Comparison of ENCODE assay signal across 8 cellular contexts in the genomic region with DNA sequence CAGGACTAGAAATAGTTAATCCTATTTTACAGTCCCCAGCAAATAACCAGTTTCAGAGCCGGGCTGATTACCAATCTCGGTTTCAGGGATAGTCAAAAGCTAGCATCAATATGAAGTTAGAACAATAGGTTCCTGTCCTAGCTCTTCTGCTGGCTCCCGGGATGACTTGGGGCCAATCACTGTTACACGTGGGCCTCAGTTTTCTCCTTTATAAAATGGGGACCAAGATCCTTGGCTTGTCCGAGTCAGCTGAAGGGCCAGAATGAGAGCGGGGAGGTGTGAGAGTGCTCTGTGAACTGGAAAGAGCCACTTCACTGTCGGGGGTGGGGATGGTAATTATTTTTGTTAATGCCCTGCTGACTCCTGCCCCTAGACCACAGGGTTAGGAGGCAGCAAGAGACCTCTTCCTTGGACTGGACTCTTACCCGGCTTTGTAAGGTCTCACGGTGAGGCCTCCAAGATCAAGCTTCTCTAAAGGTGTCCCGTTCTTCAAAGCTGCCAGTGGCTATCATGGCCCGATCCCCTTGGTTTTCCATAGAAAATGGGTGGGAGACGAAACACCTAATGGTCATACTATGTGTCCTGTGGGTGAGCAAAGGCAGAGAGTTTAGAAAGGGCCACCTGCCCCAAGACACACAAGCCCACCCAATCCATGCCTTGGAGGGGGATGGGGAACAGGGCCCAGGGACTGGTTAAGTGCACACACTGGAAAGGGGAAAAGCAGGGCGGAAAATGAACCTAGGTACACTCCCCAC.
DNase-seq lines count a peak whose midpoint lies in the region; ATAC-seq and TF ChIP-seq lines count a peak whose summit lies in the region.

No MANE protein-coding gene starts in this region.

- ATAC-seq in HG03457 (IDR thresholded peaks at IDR 0.05; ENCODE audit: unreplicated experiment) (no peak), GM19023 (IDR thresholded peaks at IDR 0.05; ENCODE audit: unreplicated experiment) (no peak)

- no peak for TF ChIP-seq CTCF in GM12875 (IDR thresholded peaks at IDR 0.05; ENCODE audit: borderline replicate concordance, insufficient read depth, low read depth, low read length)
- TF ChIP-seq CTCF in retinal pigment epithelial cell (conservative IDR thresholded peaks at IDR 0.05; ENCODE audit: low read depth, low read length), result no peak

- DNase-seq in OCI-M1 (lab: John Stamatoyannopoulos, UW) (peak; percentile 76), erythroblast (lab: John Stamatoyannopoulos, UW) (peak; percentile 52 to 71), retinal pigment epithelial cell (ENCODE audit: low read depth) (no peak), ecto neural progenitor cell (ENCODE audit: low spot score) (no peak), SHP77 treated with DMSO at 0.1 percent for 48 hours (lab: John Stamatoyannopoulos, UW) (no peak)

- H3K4me3 ChIP-seq in GM12875 (ENCODE audit: low read depth, low read length), result peak overlapping the region; percentile 85
- peak overlapping the region; percentile 73 for H3K4me3 ChIP-seq in retinal pigment epithelial cell (ENCODE audit: low read length)

- TF ChIP-seq POLR2A in erythroblast (IDR thresholded peaks at IDR 0.05; ENCODE audit: low read length), result no peak

Comparison
In these comparisons a context has a peak if more than half of its experiments do, and no peak if none do; other contexts are left out.
1. DNase-seq: peak in OCI-M1 (single experiment) and erythroblast (2 of 2); none in retinal pigment epithelial cell (single experiment), ecto neural progenitor cell (single experiment) and SHP77 treated with DMSO at 0.1 percent for 48 hours (single experiment).